25 cellular contexts compared by ENCODE assay signal in the genomic region with DNA sequence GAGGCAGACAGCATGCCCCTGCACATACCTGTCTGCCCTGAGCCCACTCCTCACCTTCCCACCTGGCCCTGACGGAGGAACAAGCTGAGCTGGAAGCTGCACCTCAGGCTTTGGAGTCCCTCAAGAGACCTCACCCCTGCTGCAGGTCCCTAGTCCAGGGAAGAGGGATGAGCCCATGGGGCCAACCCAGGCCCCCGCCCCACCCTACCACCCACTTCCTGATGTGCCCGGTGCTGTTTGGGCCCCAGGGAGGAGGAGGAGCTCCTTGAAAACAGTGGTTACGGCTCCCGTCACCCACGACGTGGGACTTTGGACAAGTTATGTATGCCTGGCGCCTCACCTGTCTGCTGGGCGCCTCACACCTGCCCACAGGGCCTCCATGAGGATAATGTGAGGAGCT.
"Had no signal": no experiment of that assay in that cellular context is flagged by ENCODE, and none has a peak within 500 bp of the region (broad histone marks: within the 10 kb centered on the region; RNA-seq: fewer than 3 reads in every experiment).

No MANE protein-coding gene starts in this region.

- ATAC-seq: activated CD4-positive, CD25-positive, alpha-beta regulatory T cell treated with anti-CD3 and anti-CD28 coated beads, Interleukin-2, amount 50 U/mL, for 24 hours; activated CD8-positive, alpha-beta memory T cell treated with anti-CD3 and anti-CD28 coated beads, Interleukin-2, amount 10 ng/mL, durations not matched to agents 7 days and 5 days; activated CD8-positive, alpha-beta T cell treated with anti-CD3 and anti-CD28 coated beads for 36 hours; effector memory CD8-positive, alpha-beta T cell; esophagus mucosa; T-cell had no signal

- H3K27ac Mint-ChIP-seq: activated CD4-positive, alpha-beta T cell treated with anti-CD3 and anti-CD28 coated beads, Interleukin-2, amount 10 ng/mL, durations not matched to agents 7 days and 5 days; activated CD8-positive, alpha-beta memory T cell treated with anti-CD3 and anti-CD28 coated beads, Interleukin-2, amount 10 ng/mL, durations not matched to agents 7 days and 5 days; activated CD8-positive, alpha-beta T cell treated with anti-CD3 and anti-CD28 coated beads for 36 hours; activated naive CD4-positive, alpha-beta T cell treated with anti-CD3 and anti-CD28 coated beads, Interleukin-2, amount 50 U/mL, for 24 hours; effector memory CD8-positive, alpha-beta T cell; mesothelial cell of epicardium; nephron; stimulated activated naive CD8-positive, alpha-beta T cell treated with anti-CD3 and anti-CD28 coated beads, Interleukin-15, Interleukin-2, amounts not matched to agents 100 ng/mL and 50 ng/mL, for 24 hours; T-cell; T-helper 2 cell treated with Interferon-gamma antibody and Interleukin-4, amounts not matched to agents 5 μg/mL and 100 μg/mL, for 36 hours had no signal

- H3K9me3 Mint-ChIP-seq: activated CD4-positive, alpha-beta T cell treated with anti-CD3 and anti-CD28 coated beads, Interleukin-2, amount 10 ng/mL, durations not matched to agents 7 days and 5 days; activated CD8-positive, alpha-beta T cell treated with anti-CD3 and anti-CD28 coated beads for 36 hours; activated naive CD4-positive, alpha-beta T cell treated with anti-CD3 and anti-CD28 coated beads, Interleukin-2, amount 50 U/mL, for 24 hours; central memory CD8-positive, alpha-beta T cell; effector memory CD8-positive, alpha-beta T cell; nephron; stimulated activated naive CD8-positive, alpha-beta T cell treated with anti-CD3 and anti-CD28 coated beads, Interleukin-15, Interleukin-2, amounts not matched to agents 100 ng/mL and 50 ng/mL, for 24 hours; T-cell; T-helper 2 cell treated with Interferon-gamma antibody and Interleukin-4, amounts not matched to agents 5 μg/mL and 100 μg/mL, for 36 hours had no signal

- H3K9me3 ChIP-seq: adrenal gland, colonic mucosa, left ventricle myocardium inferior, tibial artery had no signal

- H3K36me3 Mint-ChIP-seq: activated CD8-positive, alpha-beta memory T cell treated with anti-CD3 and anti-CD28 coated beads, Interleukin-2, amount 10 ng/mL, durations not matched to agents 7 days and 5 days; activated naive CD4-positive, alpha-beta T cell treated with anti-CD3 and anti-CD28 coated beads, Interleukin-2, amount 50 U/mL, for 24 hours; mesothelial cell of epicardium; T-cell had no signal

- H3K4me3 ChIP-seq: adrenal gland, colonic mucosa, dorsolateral prefrontal cortex, left ventricle myocardium inferior, tibial artery had no signal

- H3K4me1 Mint-ChIP-seq: activated CD4-positive, alpha-beta T cell treated with anti-CD3 and anti-CD28 coated beads, Interleukin-2, amount 10 ng/mL, durations not matched to agents 7 days and 5 days; activated naive CD4-positive, alpha-beta T cell treated with anti-CD3 and anti-CD28 coated beads, Interleukin-2, amount 50 U/mL, for 24 hours had no signal

- H3K4me1 ChIP-seq: adrenal gland, colonic mucosa, left ventricle myocardium inferior had no signal

- H3K27me3 ChIP-seq: colonic mucosa had no signal

- DNase-seq: activated CD4-positive, alpha-beta T cell treated with anti-CD3 and anti-CD28 coated beads, Interleukin-2, amount 10 ng/mL, durations not matched to agents 7 days and 5 days; activated CD8-positive, alpha-beta memory T cell treated with anti-CD3 and anti-CD28 coated beads, Interleukin-2, amount 10 ng/mL, durations not matched to agents 7 days and 5 days; activated CD8-positive, alpha-beta T cell treated with anti-CD3 and anti-CD28 coated beads for 36 hours; activated gamma-delta T cell treated with Interleukin-2 at 50 U/mL for 16 hours; activated T-cell treated with anti-CD3 and anti-CD28 coated beads for 4 hours; adrenal gland; colonic mucosa; effector memory CD8-positive, alpha-beta T cell; foreskin melanocyte; left ventricle myocardium inferior; mammary epithelial cell; occipital lobe; stimulated activated CD4-positive, alpha-beta T cell treated with anti-CD3 and anti-CD28 coated beads, Interleukin-12 subunit alpha, Interleukin-12 subunit beta, amount 100 ng/mL, for 4 hours; T-cell had no signal

- H3K27ac ChIP-seq: adrenal gland, colonic mucosa, left ventricle myocardium inferior, tibial artery, VCaP had no signal

- H3K4me3 Mint-ChIP-seq: activated CD4-positive, alpha-beta T cell treated with anti-CD3 and anti-CD28 coated beads, Interleukin-2, amount 10 ng/mL, durations not matched to agents 7 days and 5 days; activated CD8-positive, alpha-beta memory T cell treated with anti-CD3 and anti-CD28 coated beads, Interleukin-2, amount 10 ng/mL, durations not matched to agents 7 days and 5 days; activated CD8-positive, alpha-beta T cell treated with anti-CD3 and anti-CD28 coated beads for 36 hours; activated naive CD4-positive, alpha-beta T cell treated with anti-CD3 and anti-CD28 coated beads, Interleukin-2, amount 50 U/mL, for 24 hours; central memory CD8-positive, alpha-beta T cell; effector memory CD8-positive, alpha-beta T cell; mesothelial cell of epicardium; nephron; stimulated activated naive CD8-positive, alpha-beta T cell treated with anti-CD3 and anti-CD28 coated beads, Interleukin-15, Interleukin-2, amounts not matched to agents 100 ng/mL and 50 ng/mL, for 24 hours; T-cell; T-helper 2 cell treated with Interferon-gamma antibody and Interleukin-4, amounts not matched to agents 5 μg/mL and 100 μg/mL, for 36 hours had no signal

- H3K36me3 ChIP-seq: adrenal gland, colonic mucosa, left ventricle myocardium inferior, tibial artery had no signal
